Comparison of ENCODE assay signal across 19 cellular contexts in genomic region chr1:107414550-107414949, GRCh38.
DNase-seq lines count a peak whose midpoint lies in the region; ATAC-seq and TF ChIP-seq lines count a peak whose summit lies in the region.
"Had no signal": no experiment of that assay in that cellular context is flagged by ENCODE, and none has a peak within 500 bp of the region (broad histone marks: within the 10 kb centered on the region; RNA-seq: fewer than 3 reads in every experiment).

No MANE protein-coding gene starts in this region.

- H3K79me1 ChIP-seq in mesenchymal stem cell (replicated peaks; ENCODE audit: low read length, poor library complexity, severe bottlenecking): no peaks in the 10 kb centered on the region

- H3K27ac ChIP-seq in GM23248 (no peak overlapping the region), mesenchymal stem cell (ENCODE audit: low read length, poor library complexity, severe bottlenecking) (no peak overlapping the region), sigmoid colon (no peak overlapping the region)

- no peaks in the 10 kb centered on the region for H3K9me3 ChIP-seq in GM23248 (ENCODE audit: low read depth)
- H3K9me3 ChIP-seq in mesenchymal stem cell (ENCODE audit: control insufficient read depth, low read length): no peaks in the 10 kb centered on the region
- no peaks in the 10 kb centered on the region for H3K9me3 ChIP-seq in sigmoid colon

- H3K4me3 Mint-ChIP-seq in activated T-helper 17 cell treated with anti-CD3 and anti-CD28 coated beads, Interleukin-2, amount 50 U/mL, for 72 hours: no peak overlapping the region
- H3K4me3 Mint-ChIP-seq: B cell; CD4-positive, alpha-beta T cell; HFFc6 had no signal

- H3K4me1 Mint-ChIP-seq in activated T-helper 17 cell treated with anti-CD3 and anti-CD28 coated beads, Interleukin-2, amount 50 U/mL, for 72 hours: no peaks in the 10 kb centered on the region
- H3K4me1 Mint-ChIP-seq: B cell had no signal

- H3K14ac ChIP-seq in mesenchymal stem cell (ENCODE audit: low read length in 2 of 2): no peak overlapping the region

- H3K9ac ChIP-seq in GM23248 (no peak overlapping the region), mesenchymal stem cell (ENCODE audit: low read length) (peak overlapping the region; percentile 52)

- TF ChIP-seq CTCF in sigmoid colon (IDR thresholded peaks at IDR 0.05): no peak

- 32 to 38% methylated on average over 3 of the region's 3 CpGs for WGBS in GM23248 (ENCODE audit: low coverage in 1 of 2, low lambda C conversion rate in 2 of 2, missing lambda C conversion rate in 2 of 2), 2 experiments
- WGBS in mesenchymal stem cell: 90% methylated on average over 2 of the region's 3 CpGs
- 53 to 67% methylated on average over 3 of the region's 3 CpGs for whole genome bisulfite sequencing in sigmoid colon, 2 donors

- no peaks in the 10 kb centered on the region for H3K9me2 ChIP-seq in GM23248 (ENCODE audit: insufficient read depth)

- in situ Hi-C loops in GM23248 (cut with MboI): no loop called here

- H3K4me3 ChIP-seq in GM23248 (no peak overlapping the region), mesenchymal stem cell (ENCODE audit: insufficient read depth in 1 of 2, low read depth in 1 of 2, low read length in 2 of 2) (no peak overlapping the region), sigmoid colon (no peak overlapping the region)

- H4K20me1 ChIP-seq in GM23248 (ENCODE audit: insufficient read depth): no peaks in the 10 kb centered on the region

- H3K4me1 ChIP-seq in GM23248 (ENCODE audit: insufficient read depth) (peaks cover 10% of the 10 kb centered on the region; the same call in 1 of the 2 replicates), mesenchymal stem cell (ENCODE audit: control insufficient read depth, insufficient read depth, low read depth, low read length) (no peaks in the 10 kb centered on the region), sigmoid colon (no peaks in the 10 kb centered on the region)

- H2BK5ac ChIP-seq in mesenchymal stem cell (ENCODE audit: low read depth, low read length, poor library complexity, severe bottlenecking): no peak overlapping the region

- no peak overlapping the region for H3K23ac ChIP-seq in mesenchymal stem cell (ENCODE audit: low read length in 2 of 2)

- H2AFZ ChIP-seq in GM23248: no peak overlapping the region
- no peak overlapping the region for H2AFZ ChIP-seq in mesenchymal stem cell (ENCODE audit: low read depth, low read length)

- no peak for ATAC-seq in activated T-helper 17 cell treated with anti-CD3 and anti-CD28 coated beads, Interleukin-2, amount 50 U/mL, for 72 hours (replicated peaks)

- no peak overlapping the region for H2AK5ac ChIP-seq in mesenchymal stem cell (ENCODE audit: low read length, severe bottlenecking)

- intact Hi-C loops in sigmoid colon (cut with DNase I): no loop called here

- no peaks in the 10 kb centered on the region for H3K36me3 Mint-ChIP-seq in activated T-helper 17 cell treated with anti-CD3 and anti-CD28 coated beads, Interleukin-2, amount 50 U/mL, for 72 hours (ENCODE audit: low read depth)

- no peak overlapping the region for H2BK12ac ChIP-seq in mesenchymal stem cell (ENCODE audit: low read length in 2 of 2)

- H3K4ac ChIP-seq in mesenchymal stem cell (ENCODE audit: low read depth in 1 of 2, low read length in 2 of 2): no peak overlapping the region

- no peak overlapping the region for H2BK15ac ChIP-seq in mesenchymal stem cell (ENCODE audit: low read depth, poor library complexity, severe bottlenecking)

- H3K27ac Mint-ChIP-seq in activated T-helper 17 cell treated with anti-CD3 and anti-CD28 coated beads, Interleukin-2, amount 50 U/mL, for 72 hours: no peak overlapping the region
- H3K27ac Mint-ChIP-seq: B cell; CD4-positive, alpha-beta T cell; HFFc6 had no signal

- TF ChIP-seq EP300 in sigmoid colon (IDR thresholded peaks at IDR 0.05): no peak

- no peak overlapping the region for H2BK120ac ChIP-seq in mesenchymal stem cell (ENCODE audit: low read depth, low read length)

- no peak overlapping the region for H4K8ac ChIP-seq in mesenchymal stem cell (ENCODE audit: low read length)

- H3K9me3 Mint-ChIP-seq in activated T-helper 17 cell treated with anti-CD3 and anti-CD28 coated beads, Interleukin-2, amount 50 U/mL, for 72 hours: no peaks in the 10 kb centered on the region
- H3K9me3 Mint-ChIP-seq: CD4-positive, alpha-beta T cell had no signal

- no peaks in the 10 kb centered on the region for H3F3A ChIP-seq in GM23248 (ENCODE audit: insufficient read depth)

- H3K36me3 ChIP-seq in GM23248 (ENCODE audit: low read depth) (no peaks in the 10 kb centered on the region), mesenchymal stem cell (ENCODE audit: control insufficient read depth in 1 of 2, insufficient read depth in 2 of 2, low read depth in 1 of 2, low read length in 2 of 2) (no peaks in the 10 kb centered on the region), sigmoid colon (no peaks in the 10 kb centered on the region)

- H4K91ac ChIP-seq in mesenchymal stem cell (ENCODE audit: low read length): no peak overlapping the region

- TF ChIP-seq POLR2A in sigmoid colon (IDR thresholded peaks at IDR 0.05): no peak

- no peak overlapping the region for H3K4me2 ChIP-seq in GM23248 (ENCODE audit: unreplicated experiment)
- H3K4me2 ChIP-seq in mesenchymal stem cell (ENCODE audit: low read length, poor library complexity, severe bottlenecking): no peak overlapping the region

- H3K27me3 ChIP-seq in GM23248 (replicated peaks; ENCODE audit: insufficient read depth) (no peaks in the 10 kb centered on the region), mesenchymal stem cell (ENCODE audit: control insufficient read depth in 1 of 2, insufficient read depth in 1 of 2, low read length in 2 of 2) (no peaks in the 10 kb centered on the region), sigmoid colon (no peaks in the 10 kb centered on the region)

- peaks cover 6% of the 10 kb centered on the region for H3K27me3 Mint-ChIP-seq in activated T-helper 17 cell treated with anti-CD3 and anti-CD28 coated beads, Interleukin-2, amount 50 U/mL, for 72 hours

- DNase-seq in NCI-H146 (lab: John Stamatoyannopoulos, UW): peak; percentile 12
- no peak for DNase-seq in NCI-H146 treated with DMSO at 0.1 percent for 48 hours (lab: John Stamatoyannopoulos, UW; ENCODE audit: unreplicated experiment)
- peak; percentile 21 for DNase-seq in GM23248
- DNase-seq in NCI-H774 (lab: John Stamatoyannopoulos, UW): peak; percentile 45
- DNase-seq in mesenchymal stem cell: no peak
- no peak for DNase-seq in sigmoid colon
- no peak for DNase-seq in NCI-H510A treated with DMSO at 0.1 percent for 48 hours (lab: John Stamatoyannopoulos, UW)
- DNase-seq: 8988T; C1 segment of cervical spinal cord; Calu3; CD4-positive, alpha-beta T cell; DMS 273 treated with DMSO at 0.1 percent for 48 hours; DMS79 treated with DMSO at 0.1 percent for 48 hours; EL; GDM1; HCEC 1CT; HFFc6 had no signal

- H3K79me2 ChIP-seq in GM23248 (ENCODE audit: insufficient read depth): no peaks in the 10 kb centered on the region

- no peak overlapping the region for H3K18ac ChIP-seq in mesenchymal stem cell (ENCODE audit: low read depth in 1 of 2, low read length in 2 of 2)

Comparison
In these comparisons a context has a peak if more than half of its experiments do, and no peak if none do; other contexts are left out.
1. DNase-seq: peak in NCI-H146 (single experiment), GM23248 (single experiment) and NCI-H774 (single experiment); none in NCI-H146 treated with DMSO at 0.1 percent for 48 hours (single experiment), mesenchymal stem cell (single experiment), sigmoid colon (single experiment) and NCI-H510A treated with DMSO at 0.1 percent for 48 hours (single experiment).